In genomic region chr9:73148447-73148937, GRCh38 we compare ENCODE assay signal across 10 cellular contexts. TPM values are rescaled to one million over a fixed set of nuclear protein-coding genes. Genes with fewer than 3 reads are reported as not detected.
DNase-seq lines count a peak whose midpoint lies in the region; ATAC-seq and TF ChIP-seq lines count a peak whose summit lies in the region.
"Had no signal": no experiment of that assay in that cellular context is flagged by ENCODE, and none has a peak within 500 bp of the region (broad histone marks: within the 10 kb centered on the region; RNA-seq: fewer than 3 reads in every experiment).

No MANE protein-coding gene starts in this region.

- H4K20me1 ChIP-seq in mammary epithelial cell (ENCODE audit: insufficient read depth, low read length) = no peaks in the 10 kb centered on the region

- in situ Hi-C loops in mammary epithelial cell (cut with MboI; ENCODE audit: low sequenced_read_pairs in 2 of 2) = no loop called here

- intact Hi-C loops in mammary epithelial cell (cut with micrococcal nuclease) = no loop called here
- intact Hi-C loops in sciatic nerve (cut with DNase I) = no loop called here

- no peak for ATAC-seq in sciatic nerve

- H2AFZ ChIP-seq in ACC112 (ENCODE audit: low read length, unreplicated experiment) = no peak overlapping the region
- H2AFZ ChIP-seq in mammary epithelial cell (ENCODE audit: low read depth, low read length) = no peak overlapping the region

- peak overlapping the region; percentile 74 for H3K4me2 ChIP-seq in mammary epithelial cell (ENCODE audit: insufficient read depth, low read depth, low read length)

- no peak for TF ChIP-seq CTCF in mammary epithelial cell (conservative IDR thresholded peaks at IDR 0.05 in 1 of 2, IDR thresholded peaks at IDR 0.05 in 1 of 2; ENCODE audit: extremely low read depth in 1 of 2, insufficient read depth in 1 of 2, low read depth in 1 of 2, low read length in 2 of 2)

- H3K4me3 ChIP-seq in ACC112 (ENCODE audit: low read depth, low read length) (peak overlapping the region; percentile 65), HUES64 (ENCODE audit: low read length) (no peak overlapping the region), mammary epithelial cell (replicated peaks in 1 of 3; ENCODE audit: insufficient read depth in 1 of 3, low read depth in 2 of 3, low read length in 3 of 3) (no peak overlapping the region), muscle layer of duodenum (ENCODE audit: low read depth in 1 of 2, low read length in 2 of 2) (no peak overlapping the region)

- H3K79me2 ChIP-seq in ACC112 (ENCODE audit: control insufficient read depth, insufficient read depth, low read length, unreplicated experiment) (peaks cover 25% of the 10 kb centered on the region), mammary epithelial cell (ENCODE audit: insufficient read depth, low read length) (peaks cover 15% of the 10 kb centered on the region)

- H3K36me3 ChIP-seq in ACC112 (ENCODE audit: insufficient read depth, low read length) = 0 out of 2 replicates have a peak, but pooled peaks cover 3% of the 10 kb centered on the region
- no peaks in the 10 kb centered on the region for H3K36me3 ChIP-seq in HUES64 (ENCODE audit: insufficient read depth, low read length)
- no peaks in the 10 kb centered on the region for H3K36me3 ChIP-seq in mammary epithelial cell (ENCODE audit: insufficient read depth, low read length)
- H3K36me3 ChIP-seq in muscle layer of duodenum (ENCODE audit: control insufficient read depth in 1 of 2, insufficient read depth in 2 of 2, low read length in 2 of 2) = peaks cover 0 to 5% of the 10 kb centered on the region in 2 donors

- H3K4me1 ChIP-seq in ACC112 (ENCODE audit: control insufficient read depth, insufficient read depth, low read length, unreplicated experiment) (peaks cover 53% of the 10 kb centered on the region), HUES64 (ENCODE audit: insufficient read depth, low read length) (peaks cover 73% of the 10 kb centered on the region), mammary epithelial cell (ENCODE audit: insufficient read depth, low read length) (peaks cover 31% of the 10 kb centered on the region), muscle layer of duodenum (ENCODE audit: control insufficient read depth in 1 of 2, insufficient read depth in 2 of 2, low read length in 2 of 2) (peaks cover 15 to 31% of the 10 kb centered on the region in 2 donors)

- dilution Hi-C loops in mammary epithelial cell (cut with HindIII; ENCODE audit: low sequenced_read_pairs) = no loop called here

- no peaks in the 10 kb centered on the region for H3K27me3 ChIP-seq in ACC112 (ENCODE audit: insufficient read depth, low read length)
- no peaks in the 10 kb centered on the region for H3K27me3 ChIP-seq in HUES64 (ENCODE audit: insufficient read depth, low read length)
- H3K27me3 ChIP-seq in mammary epithelial cell (ENCODE audit: insufficient read depth, low read length) = no peaks in the 10 kb centered on the region
- no peaks in the 10 kb centered on the region for H3K27me3 ChIP-seq in muscle layer of duodenum (ENCODE audit: low read depth, low read length)

- CTCF ChIA-PET in mammary epithelial cell (lab: Charles Lee; ENCODE audit: low non-redundant PET) = no interaction called here

- 100% methylated on average over 1 of the region's 3 CpGs for WGBS in HUES64
- WGBS in mammary epithelial cell (ENCODE audit: low coverage, missing lambda C conversion rate) = 66% methylated on average over 3 of the region's 3 CpGs

- no peaks in the 10 kb centered on the region for H3K9me3 ChIP-seq in HUES64 (ENCODE audit: insufficient read depth, low read depth, low read length)
- no peaks in the 10 kb centered on the region for H3K9me3 ChIP-seq in mammary epithelial cell (replicated peaks; ENCODE audit: insufficient read depth, low read length)
- H3K9me3 ChIP-seq in muscle layer of duodenum (ENCODE audit: control insufficient read depth in 1 of 2, low read length in 2 of 2) = no peaks in the 10 kb centered on the region

- DNase-seq in mammary epithelial cell (peak; percentile 57), NCI-H226 (no peak), amygdala (lab: John Stamatoyannopoulos, UW) (no peak), islet precursor cell (no peak), sciatic nerve (ENCODE audit: low spot score) (no peak)
- DNase-seq: NCI-H1105 treated with DMSO at 0.1 percent for 48 hours; stimulated activated CD4-positive, alpha-beta T cell treated with anti-CD3 and anti-CD28 coated beads, Interleukin-2, amount 100 ng/mL, for 24 hours had no signal

- BruUV-seq in mammary epithelial cell (replicated peaks; lab: Mats Ljungman, UMichigan) = no TSS peak

- H3K9ac ChIP-seq in HUES64 (ENCODE audit: low read depth, low read length) (peak overlapping the region; percentile 28; the same call in 1 of the 2 replicates), mammary epithelial cell (ENCODE audit: insufficient read depth, low read length) (peak overlapping the region; percentile 53)

- H3K27ac ChIP-seq in ACC112 (ENCODE audit: low read depth, low read length) = peak overlapping the region; percentile 95
- H3K27ac ChIP-seq in HUES64 (ENCODE audit: low read depth, low read length) = peak overlapping the region; percentile 65; the same call in 1 of the 2 replicates
- peak overlapping the region; percentile 99 for H3K27ac ChIP-seq in mammary epithelial cell (ENCODE audit: insufficient read depth, low read depth, low read length)
- H3K27ac ChIP-seq in muscle layer of duodenum (ENCODE audit: low read length) = peak overlapping the region; percentile 83

RNA-seq across cellular contexts. Expression of gene ANXA1, which starts 3.2 kb away (rescaled TPM):
- 8.1 TPM for polyA plus RNA-seq in HUES64 (2013, experiment 1 of 2)
- 7.5 TPM for polyA plus RNA-seq in HUES64 (2013, experiment 2 of 2)
- 100 to 1,000 TPM; 461 to 672 TPM for total RNA-seq in mammary epithelial cell
- 564 TPM for polyA plus RNA-seq in mammary epithelial cell
- polyA minus RNA-seq in mammary epithelial cell = 268 TPM
- total RNA-seq in sciatic nerve = 293 TPM
